Comparison of ENCODE assay signal across 13 cellular contexts in the genomic region with DNA sequence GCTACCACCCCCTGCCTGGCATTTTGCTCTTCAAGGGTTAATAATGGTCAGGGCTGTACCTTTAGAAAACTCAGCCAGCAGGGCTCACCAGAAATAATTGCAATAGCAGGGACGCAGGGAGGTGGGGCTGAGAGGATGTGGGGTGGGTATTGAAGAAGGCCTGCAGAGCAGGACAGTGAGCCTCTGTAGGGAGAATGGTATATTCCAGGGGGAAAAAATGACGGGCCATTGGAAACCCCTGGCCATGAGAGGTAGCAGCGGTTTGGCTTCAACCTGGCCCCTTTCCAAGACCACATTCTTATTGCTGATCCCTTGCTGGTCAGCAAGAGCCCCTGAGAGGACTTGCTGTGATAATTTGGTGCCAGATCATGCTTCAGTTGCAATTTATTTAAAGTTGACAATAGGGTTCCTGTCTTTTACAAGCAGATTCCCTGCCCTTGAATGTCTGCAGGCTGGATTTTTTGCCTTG. TPM values are rescaled to one million over a fixed set of nuclear protein-coding genes. Genes with fewer than 3 reads are reported as not detected.
DNase-seq lines count a peak whose midpoint lies in the region; ATAC-seq, FAIRE-seq and TF ChIP-seq lines count a peak whose summit lies in the region.
"Had no signal": no experiment of that assay in that cellular context is flagged by ENCODE, and none has a peak within 500 bp of the region (broad histone marks: within the 10 kb centered on the region; RNA-seq: fewer than 3 reads in every experiment).

No MANE protein-coding gene starts in this region.

- intact Hi-C loops in left lung (cut with DNase I), result no loop called here

- no peaks in the 10 kb centered on the region for H4K20me1 ChIP-seq in MM.1S (ENCODE audit: insufficient read depth, low read length)

- ATAC-seq in left lung (peak; percentile 34), GM21576 (IDR thresholded peaks at IDR 0.05; ENCODE audit: unreplicated experiment) (no peak), HG02642 (IDR thresholded peaks at IDR 0.05; ENCODE audit: poor library complexity, unreplicated experiment) (no peak)
- ATAC-seq: activated CD4-positive, alpha-beta T cell treated with anti-CD3 and anti-CD28 coated beads for 36 hours had no signal

- DNase-seq in DMS79 treated with DMSO at 0.1 percent for 48 hours (lab: John Stamatoyannopoulos, UW) (peak; percentile 70), MM.1S (no peak), RPMI8226 (peak; percentile 56), left lung (no peak), cortex of kidney (lab: John Stamatoyannopoulos, UW) (no peak), D721Med (ENCODE audit: insufficient read length, low spot score) (no peak)
- DNase-seq: activated CD4-positive, alpha-beta T cell treated with anti-CD3 and anti-CD28 coated beads for 36 hours; activated gamma-delta T cell; CD8-positive, alpha-beta memory T cell; effector CD8-positive, alpha-beta T cell had no signal

- H3K4me2 ChIP-seq in MM.1S (ENCODE audit: low read depth, low read length), result peak overlapping the region; percentile 42

- TF ChIP-seq CTCF in MM.1S (IDR thresholded peaks at IDR 0.05; ENCODE audit: low read length) (no peak), left lung (IDR thresholded peaks at IDR 0.05) (no peak), D721Med (IDR thresholded peaks at IDR 0.05; ENCODE audit: insufficient read depth, missing control alignments) (no peak)

- H3K4me3 ChIP-seq in MM.1S (ENCODE audit: low read length), result no peak overlapping the region
- no peak overlapping the region for H3K4me3 ChIP-seq in left lung
- H3K4me3 ChIP-seq: SJSA1 had no signal

- H3K9ac ChIP-seq in MM.1S (ENCODE audit: low read length), result no peak overlapping the region

- FAIRE-seq in D721Med (lab: Jason Lieb, UNC), result no peak

- H3F3A ChIP-seq in MM.1S (ENCODE audit: insufficient read depth, low read length), result peaks cover 16% of the 10 kb centered on the region

- no peaks in the 10 kb centered on the region for H3K79me2 ChIP-seq in MM.1S (ENCODE audit: low read length)

- H3K9me2 ChIP-seq in MM.1S (replicated peaks; ENCODE audit: insufficient read depth, low read length), result no peaks in the 10 kb centered on the region

- H3K4me1 ChIP-seq in MM.1S (ENCODE audit: low read length) (peaks cover 32% of the 10 kb centered on the region), left lung (no peaks in the 10 kb centered on the region)
- H3K4me1 ChIP-seq: SJSA1 had no signal

- H3K36me3 ChIP-seq in MM.1S (replicated peaks; ENCODE audit: insufficient read depth, low read length) (no peaks in the 10 kb centered on the region), left lung (no peaks in the 10 kb centered on the region)
- H3K36me3 ChIP-seq: SJSA1 had no signal

- H2AFZ ChIP-seq in MM.1S (ENCODE audit: low read length), result peak overlapping the region; percentile 26

- H3K9me3 ChIP-seq in MM.1S (replicated peaks; ENCODE audit: insufficient read depth, low read length), result no peaks in the 10 kb centered on the region
- H3K9me3 ChIP-seq in left lung, result no peaks in the 10 kb centered on the region
- H3K9me3 ChIP-seq: SJSA1 had no signal

- no peaks in the 10 kb centered on the region for H3K27me3 ChIP-seq in MM.1S (replicated peaks; ENCODE audit: insufficient read depth, low read length)
- no peaks in the 10 kb centered on the region for H3K27me3 ChIP-seq in left lung
- H3K27me3 ChIP-seq: SJSA1 had no signal

- H3K27ac ChIP-seq in MM.1S (ENCODE audit: low read length) (peak overlapping the region; percentile 23; the same call in 1 of the 2 replicates), left lung (no peak overlapping the region)
- H3K27ac ChIP-seq: SJSA1 had no signal

RNA-seq across cellular contexts. Expression of gene CTNNA1, which starts 36.7 kb away (rescaled TPM):
- total RNA-seq in left lung, result 100 to 1,000 TPM; 414 to 443 TPM

Comparison
In these comparisons a context has a peak if more than half of its experiments do, and no peak if none do; other contexts are left out.
1. DNase-seq: peak in DMS79 treated with DMSO at 0.1 percent for 48 hours (single experiment) and RPMI8226 (single experiment); none in MM.1S (single experiment), left lung (0 of 2), cortex of kidney (single experiment) and D721Med (single experiment).